In the genomic region with DNA sequence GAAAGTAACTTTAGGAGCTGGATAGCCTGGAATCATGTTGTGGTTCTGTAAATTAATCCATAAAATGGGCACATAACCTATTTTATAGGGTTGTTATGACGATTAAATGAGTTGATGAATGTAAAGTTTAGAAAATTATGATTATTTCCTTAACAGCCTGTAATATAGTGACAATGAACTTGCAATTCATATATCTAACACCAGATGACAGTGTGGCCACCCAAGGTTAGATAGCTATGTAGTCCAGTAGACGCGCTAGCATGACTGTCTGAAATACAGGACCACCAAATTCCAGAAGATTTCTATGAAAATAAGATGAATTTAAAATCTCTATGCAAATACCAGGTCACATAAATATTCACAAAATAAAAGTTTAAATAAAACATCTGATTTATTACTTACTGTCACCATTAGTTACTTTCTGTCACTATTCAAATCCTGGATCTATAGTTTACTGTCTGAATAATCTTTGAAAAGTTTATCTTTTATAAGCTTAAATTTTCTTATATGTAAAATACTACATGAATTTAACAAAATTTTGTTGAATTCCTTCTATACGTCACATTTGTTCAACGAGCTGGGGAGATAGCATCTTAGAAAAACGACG, we compare ENCODE assay signal across 8 cellular contexts. TPM values are rescaled to one million over a fixed set of nuclear protein-coding genes. Genes with fewer than 3 reads are reported as not detected.
A peak's percentile ranks its signal among the peaks of the same experiment; 100 is the strongest.
DNase-seq lines count a peak whose midpoint lies in the region; ATAC-seq and TF ChIP-seq lines count a peak whose summit lies in the region.

No MANE protein-coding gene starts in this region.

- H3K4me2 ChIP-seq in fibroblast of lung (ENCODE audit: extremely low read depth, insufficient read depth, low read length) = no peak overlapping the region

- DNase-seq in NCI-H82 (lab: John Stamatoyannopoulos, UW) (peak; percentile 25), NCI-H82 treated with DMSO at 0.1 percent for 48 hours (lab: John Stamatoyannopoulos, UW; ENCODE audit: unreplicated experiment) (no peak), SJCRH30 (peak; percentile 37 to 63), fibroblast of lung (ENCODE audit: low read depth in 2 of 2) (peak; percentile 44 to 63), putamen (ENCODE audit: low spot score) (peak; percentile 12)
- DNase-seq in activated effector memory CD4-positive, alpha-beta T cell treated with anti-CD3 and anti-CD28 coated beads, Interleukin-2, amount 50 U/mL, for 16 hours = no peak

- no peak overlapping the region for H2AFZ ChIP-seq in fibroblast of lung (ENCODE audit: low read length)

- ATAC-seq in GM19455 (IDR thresholded peaks at IDR 0.05; ENCODE audit: unreplicated experiment) (peak; percentile 70), HG03469 (IDR thresholded peaks at IDR 0.05; ENCODE audit: unreplicated experiment) (peak; percentile 93)

- no peaks in the 10 kb centered on the region for H3K36me3 ChIP-seq in SJCRH30
- no peaks in the 10 kb centered on the region for H3K36me3 ChIP-seq in fibroblast of lung (ENCODE audit: control insufficient read depth, insufficient read depth, low read length)

- H3K9me3 ChIP-seq in SJCRH30 (replicated peaks) = no peaks in the 10 kb centered on the region
- H3K9me3 ChIP-seq in fibroblast of lung (ENCODE audit: control insufficient read depth, insufficient read depth, low read depth, low read length) = no peaks in the 10 kb centered on the region

- no peak overlapping the region for H3K9ac ChIP-seq in fibroblast of lung (ENCODE audit: insufficient read depth, low read length)

- H3K4me3 ChIP-seq in SJCRH30 (no peak overlapping the region), fibroblast of lung (replicated peaks in 1 of 4; ENCODE audit: control extremely low read depth in 1 of 4, insufficient read depth in 1 of 4, low read depth in 3 of 4, low read length in 4 of 4) (no peak overlapping the region)

- H4K20me1 ChIP-seq in fibroblast of lung (ENCODE audit: control insufficient read depth, extremely low read depth, insufficient read depth, low read length) = no peaks in the 10 kb centered on the region

- no peaks in the 10 kb centered on the region for H3K79me2 ChIP-seq in fibroblast of lung (ENCODE audit: control insufficient read depth, insufficient read depth, low read length)

- no peaks in the 10 kb centered on the region for H3K27me3 ChIP-seq in SJCRH30
- H3K27me3 ChIP-seq in fibroblast of lung (ENCODE audit: control insufficient read depth, insufficient read depth, low read length) = no peaks in the 10 kb centered on the region

- peak; percentile 70 to 84 for TF ChIP-seq CTCF in fibroblast of lung (conservative IDR thresholded peaks at IDR 0.05 in 1 of 2, IDR thresholded peaks at IDR 0.05 in 1 of 2; ENCODE audit: low read depth in 1 of 2, low read length in 2 of 2)

- no peak overlapping the region for H3K27ac ChIP-seq in SJCRH30
- H3K27ac ChIP-seq in fibroblast of lung (ENCODE audit: insufficient read depth, low read length) = no peak overlapping the region

- H3K4me1 ChIP-seq in SJCRH30 (0 out of 2 replicates have a peak, but pooled peaks cover 4% of the 10 kb centered on the region), fibroblast of lung (ENCODE audit: control insufficient read depth, extremely low read depth, insufficient read depth, low read length) (no peaks in the 10 kb centered on the region)

RNA-seq across cellular contexts. Expression of a gene that starts 26.1 kb away (rescaled TPM):
- total RNA-seq in SJCRH30 (2014; rRNA removed; shearing (Covaris generic)) = 17.2 and 19.1 TPM in 2 replicates
- 3.5 and 3.9 TPM in 2 replicates for total RNA-seq in fibroblast of lung
- polyA plus RNA-seq in fibroblast of lung = 5.5 and 7.3 TPM in 2 replicates
- 5.9 and 7.1 TPM in 2 replicates for polyA plus RNA-seq in fibroblast of lung (2012)
- 3.4 and 5.5 TPM in 2 replicates for polyA minus RNA-seq in fibroblast of lung (ENCODE audit: low replicate concordance)

Comparison
In these comparisons a context has a peak if more than half of its experiments do, and no peak if none do; other contexts are left out.
1. DNase-seq: peak in NCI-H82 (single experiment), SJCRH30 (2 of 2), fibroblast of lung (2 of 2) and putamen (single experiment); none in NCI-H82 treated with DMSO at 0.1 percent for 48 hours (single experiment) and activated effector memory CD4-positive, alpha-beta T cell treated with anti-CD3 and anti-CD28 coated beads, Interleukin-2, amount 50 U/mL, for 16 hours (single experiment).